28 cellular contexts compared by ENCODE assay signal in the genomic region with DNA sequence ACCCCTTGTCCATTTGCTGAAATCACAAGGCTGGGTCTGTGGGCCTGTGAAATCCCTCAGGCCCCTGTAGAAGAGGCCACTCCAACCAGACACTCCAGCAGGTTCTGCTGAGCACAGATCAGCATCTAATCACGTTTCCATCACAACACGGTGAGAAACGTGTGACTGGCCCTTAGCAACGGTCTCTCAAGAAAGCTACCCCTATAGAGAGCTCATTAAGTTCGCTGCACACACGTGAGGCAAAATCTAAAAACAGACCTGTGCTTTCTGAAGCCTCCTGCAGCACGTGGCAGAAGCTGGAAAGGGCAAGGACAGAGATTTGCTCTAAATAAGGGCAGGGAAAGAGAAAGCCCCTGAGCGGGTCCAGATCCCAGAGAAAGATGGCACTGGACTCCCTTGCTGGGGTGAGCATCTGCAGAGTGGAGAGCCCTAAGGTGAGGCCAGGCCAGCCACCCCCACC. TPM values are rescaled to one million over a fixed set of nuclear protein-coding genes. Genes with fewer than 3 reads are reported as not detected.
"Had no signal": no experiment of that assay in that cellular context is flagged by ENCODE, and none has a peak within 500 bp of the region (broad histone marks: within the 10 kb centered on the region; RNA-seq: fewer than 3 reads in every experiment).

No MANE protein-coding gene starts in this region.

- ATAC-seq: activated T-cell treated with anti-CD3 and anti-CD28 coated beads, Interleukin-2, amount 50 U/mL, for 4 hours; gastrocnemius medialis; psoas muscle; WTC11 had no signal

- H3K9me3 ChIP-seq: adrenal gland, ascending aorta, esophagus squamous epithelium, gastrocnemius medialis, psoas muscle, right atrium auricular region, thyroid gland had no signal

- H3K4me1 ChIP-seq: adrenal gland, ascending aorta, gastrocnemius medialis, psoas muscle, thyroid gland had no signal

- DNase-seq: activated CD4-positive, alpha-beta T cell treated with anti-CD3 and anti-CD28 coated beads, Interleukin-2, amount 50 U/mL, for 48 hours; activated CD8-positive, alpha-beta memory T cell treated with anti-CD3 and anti-CD28 coated beads, Interleukin-2, amount 50 U/mL, for 48 hours; activated naive CD4-positive, alpha-beta T cell; activated T-cell treated with anti-CD3 and anti-CD28 coated beads, Interleukin-2, amount 50 U/mL, for 4 hours; adrenal gland; brain microvascular endothelial cell; dorsolateral prefrontal cortex; esophagus squamous epithelium; gastrocnemius medialis; head of caudate nucleus; mesenchymal stem cell; naive B cell; psoas muscle; stimulated activated CD4-positive, alpha-beta T cell treated with anti-CD3 and anti-CD28 coated beads, Interleukin-12 subunit alpha, Interleukin-12 subunit beta, amount 100 ng/mL, for 4 hours; substantia nigra; T1000; thyroid gland had no signal

- H3K4me3 ChIP-seq: adrenal gland, ascending aorta, dorsolateral prefrontal cortex, esophagus squamous epithelium, gastrocnemius medialis, psoas muscle, right atrium auricular region, thyroid gland had no signal

- H3K27me3 ChIP-seq: adrenal gland, ascending aorta, brain microvascular endothelial cell, dorsolateral prefrontal cortex, esophagus squamous epithelium, gastrocnemius medialis, right atrium auricular region, thyroid gland had no signal

- H3K36me3 ChIP-seq: adrenal gland, ascending aorta, brain microvascular endothelial cell, esophagus squamous epithelium, gastrocnemius medialis, right atrium auricular region, thyroid gland had no signal

- H3K27ac ChIP-seq: adrenal gland, ascending aorta, brain microvascular endothelial cell, dorsolateral prefrontal cortex, esophagus squamous epithelium, gastrocnemius medialis, psoas muscle, right atrium auricular region, thyroid gland had no signal

RNA-seq across cellular contexts. Expression of gene GPR6, which starts 56.6 kb away (rescaled TPM):
- total RNA-seq: activated CD8-positive, alpha-beta memory T cell treated with anti-CD3 and anti-CD28 coated beads for 36 hours; activated T-cell treated with anti-CD3 and anti-CD28 coated beads, Interleukin-2, amount 50 U/mL, for 4 hours; activated T-helper 2 cell treated with anti-CD3 and anti-CD28 coated beads, Interferon-gamma antibody, Interleukin-2, Interleukin-4, amounts not matched to agents 10 μg/mL and 5 μg/mL and 100 μg/mL, durations not matched to agents 14 hours and 24 hours and 36 hours; adrenal gland; ascending aorta; esophagus squamous epithelium; gastrocnemius medialis; lower leg skin; mucosa of gallbladder; neural crest cell; osteoblast; psoas muscle; right atrium auricular region; skeletal muscle tissue; thyroid gland; ureter had no signal
- polyA plus RNA-seq: adrenal gland, psoas muscle had no signal
